ENCODE assay signal across 11 cellular contexts in genomic region chr11:46339816-46340215, GRCh38. TPM values are rescaled to one million over a fixed set of nuclear protein-coding genes. Genes with fewer than 3 reads are reported as not detected.
A peak's percentile ranks its signal among the peaks of the same experiment; 100 is the strongest.
DNase-seq lines count a peak whose midpoint lies in the region; ATAC-seq, FAIRE-seq and TF ChIP-seq lines count a peak whose summit lies in the region.
"Had no signal": no experiment of that assay in that cellular context is flagged by ENCODE, and none has a peak within 500 bp of the region (broad histone marks: within the 10 kb centered on the region; RNA-seq: fewer than 3 reads in every experiment).

No MANE protein-coding gene starts in this region.

- TF ChIP-seq EP300 in HepG2 (IDR thresholded peaks at IDR 0.05; ENCODE audit: low read depth in 2 of 2, low read length in 2 of 2) = no peak
- no peak for TF ChIP-seq EP300 in HepG2 (CRISPR knock-in tag; IDR thresholded peaks at IDR 0.05; ENCODE audit: borderline replicate concordance)

- WGBS in HepG2 (ENCODE audit: low lambda C conversion rate) = 50% methylated on average over 1 of the region's 2 CpGs
- WGBS in right lobe of liver (ENCODE audit: insufficient coverage, low coverage, low lambda C conversion rate, missing lambda C conversion rate) = 67% methylated on average over 1 of the region's 2 CpGs

- peaks cover 93% of the 10 kb centered on the region for H3K4me1 Mint-ChIP-seq in dendritic cell treated with granulocyte-macrophage colony-stimulating factor and Interleukin-4, amounts not matched to agents 40 ng/mL and 50 ng/mL, for 4 days (ENCODE audit: low read depth)

- peak overlapping the region; percentile 65 for H3K27ac Mint-ChIP-seq in dendritic cell treated with granulocyte-macrophage colony-stimulating factor and Interleukin-4, amounts not matched to agents 40 ng/mL and 50 ng/mL, for 4 days

- H3K79me2 ChIP-seq in HepG2 (ENCODE audit: insufficient read depth, low read length) = no peaks in the 10 kb centered on the region

- H3K4me1 ChIP-seq in HepG2 (ENCODE audit: insufficient read depth, low read length) (peaks cover 30% of the 10 kb centered on the region), right lobe of liver (no peaks in the 10 kb centered on the region), lower lobe of right lung (peaks cover 78% of the 10 kb centered on the region)

- ATAC-seq in HepG2 = peak; percentile 22; the same call in 2 of the 3 replicates
- ATAC-seq in right lobe of liver = no peak
- peak; percentile 26 to 35 for ATAC-seq in lower lobe of right lung
- no peak for ATAC-seq in HG03460 (IDR thresholded peaks at IDR 0.05; ENCODE audit: unreplicated experiment)
- ATAC-seq: activated T-cell treated with anti-CD3 and anti-CD28 coated beads, Interleukin-2, amount 50 U/mL, for 4 hours; Panc1 had no signal

- TF ChIP-seq RAD21 in HepG2 (CRISPR knock-in tag; IDR thresholded peaks at IDR 0.05) = no peak

- intact Hi-C loops in HepG2 (cut with micrococcal nuclease; ENCODE audit: unreplicated experiment) = no loop called here
- intact Hi-C loops in right lobe of liver (cut with DNase I) = no loop called here
- intact Hi-C loops in dendritic cell treated with granulocyte-macrophage colony-stimulating factor and Interleukin-4, amounts not matched to agents 40 ng/mL and 50 ng/mL, for 4 days (cut with micrococcal nuclease) = no loop called here
- intact Hi-C loops in lower lobe of right lung (cut with DNase I) = no loop called here

- TF ChIP-seq CTCF in HepG2 (CRISPR knock-in tag; IDR thresholded peaks at IDR 0.05) = no peak
- TF ChIP-seq CTCF in right lobe of liver (IDR thresholded peaks at IDR 0.05) = no peak
- no peak for TF ChIP-seq CTCF in lower lobe of right lung (IDR thresholded peaks at IDR 0.05)

- CTCF ChIA-PET in HepG2 (lab: Yijun Ruan, JAX; ENCODE audit: low intra/inter-chr PET ratio, low total read pairs) = no interaction called here

- H3K36me3 ChIP-seq in HepG2 (replicated peaks in 1 of 2; ENCODE audit: control insufficient read depth in 1 of 2, insufficient read depth in 2 of 2, low read length in 2 of 2) = no peaks in the 10 kb centered on the region
- H3K36me3 ChIP-seq in right lobe of liver = no peaks in the 10 kb centered on the region
- no peaks in the 10 kb centered on the region for H3K36me3 ChIP-seq in lower lobe of right lung

- H3K9me3 Mint-ChIP-seq in dendritic cell treated with granulocyte-macrophage colony-stimulating factor and Interleukin-4, amounts not matched to agents 40 ng/mL and 50 ng/mL, for 4 days = no peaks in the 10 kb centered on the region
- H3K9me3 Mint-ChIP-seq: activated T-cell treated with anti-CD3 and anti-CD28 coated beads, Interleukin-2, amount 50 U/mL, for 4 hours had no signal

- no peaks in the 10 kb centered on the region for H4K20me1 ChIP-seq in HepG2 (ENCODE audit: insufficient read depth, low read length)

- H3K27me3 ChIP-seq in HepG2 (ENCODE audit: control insufficient read depth in 1 of 2, insufficient read depth in 2 of 2, low read length in 2 of 2) = peaks cover 5 to 59% of the 10 kb centered on the region in 2 experiments
- no peaks in the 10 kb centered on the region for H3K27me3 ChIP-seq in right lobe of liver
- H3K27me3 ChIP-seq in lower lobe of right lung (ENCODE audit: low read depth) = no peaks in the 10 kb centered on the region

- in situ Hi-C loops in HepG2 (cut with HindIII; ENCODE audit: extremely low pct_ligation_motif_present, low pct_unique_long_range_greater_than_20kb) = no loop called here

- no peak overlapping the region for H2AFZ ChIP-seq in HepG2 (ENCODE audit: low read length)

- no peak overlapping the region for H3K4me3 Mint-ChIP-seq in dendritic cell treated with granulocyte-macrophage colony-stimulating factor and Interleukin-4, amounts not matched to agents 40 ng/mL and 50 ng/mL, for 4 days
- H3K4me3 Mint-ChIP-seq: activated T-cell treated with anti-CD3 and anti-CD28 coated beads, Interleukin-2, amount 50 U/mL, for 4 hours had no signal

- FAIRE-seq in HepG2 (lab: Jason Lieb, UNC) = no peak

- TF ChIP-seq POLR2A in HepG2 (IDR thresholded peaks at IDR 0.05; ENCODE audit: insufficient read depth in 1 of 2, low read depth in 2 of 2, low read length in 2 of 2) = no peak
- TF ChIP-seq POLR2A in right lobe of liver (IDR thresholded peaks at IDR 0.05) = no peak

- H3K27ac ChIP-seq in HepG2 (ENCODE audit: extremely low read length, insufficient read depth, low read length) = no peak overlapping the region
- H3K27ac ChIP-seq in right lobe of liver = no peak overlapping the region
- H3K27ac ChIP-seq in lower lobe of right lung = peak overlapping the region; percentile 78

- BruUV-seq in HepG2 (replicated peaks; lab: Mats Ljungman, UMichigan) = no TSS peak

- H3K9ac ChIP-seq in HepG2 (ENCODE audit: insufficient read depth, low read depth, low read length) = no peak overlapping the region

- DNase-seq in HepG2 (ENCODE audit: low spot score) (no peak), right lobe of liver (no peak), lower lobe of right lung (no peak), NCI-H1694 (lab: John Stamatoyannopoulos, UW) (no peak), islet precursor cell (no peak), NCI-H1436 (lab: John Stamatoyannopoulos, UW) (no peak)
- DNase-seq: activated T-cell treated with anti-CD3 and anti-CD28 coated beads, Interleukin-2, amount 50 U/mL, for 4 hours; stimulated activated CD4-positive, alpha-beta T cell treated with anti-CD3 and anti-CD28 coated beads, Interleukin-1b, Interleukin-23, amount 100 ng/mL, for 48 hours had no signal

- no peak overlapping the region for H3K4me2 ChIP-seq in HepG2 (ENCODE audit: low read depth, low read length)

- H3K9me3 ChIP-seq in HepG2 (ENCODE audit: low read length) = no peaks in the 10 kb centered on the region
- H3K9me3 ChIP-seq in right lobe of liver = no peaks in the 10 kb centered on the region
- no peaks in the 10 kb centered on the region for H3K9me3 ChIP-seq in lower lobe of right lung

- H3K27me3 Mint-ChIP-seq in dendritic cell treated with granulocyte-macrophage colony-stimulating factor and Interleukin-4, amounts not matched to agents 40 ng/mL and 50 ng/mL, for 4 days = peaks cover 13% of the 10 kb centered on the region

- H3K4me3 ChIP-seq in HepG2 (replicated peaks in 1 of 3; ENCODE audit: insufficient read depth in 1 of 3, low read depth in 2 of 3, low read length in 3 of 3) = no peak overlapping the region
- no peak overlapping the region for H3K4me3 ChIP-seq in right lobe of liver
- H3K4me3 ChIP-seq in lower lobe of right lung = no peak overlapping the region

- H3K36me3 Mint-ChIP-seq in dendritic cell treated with granulocyte-macrophage colony-stimulating factor and Interleukin-4, amounts not matched to agents 40 ng/mL and 50 ng/mL, for 4 days (ENCODE audit: low read depth) = no peaks in the 10 kb centered on the region

- POLR2A ChIA-PET in HepG2 (lab: Yijun Ruan, JAX) = no interaction called here

RNA-seq across cellular contexts. Expression of gene DGKZ, which starts 7.4 kb away (rescaled TPM):
- total RNA-seq in HepG2 (2016; rRNA removed; fragmentation: Illumina TruSeq; extraction: Trizol) (14.6 and 20.7 TPM in 2 replicates), right lobe of liver (10 to 100 TPM; 10.7 to 57.9 (median 16.0) TPM), lower lobe of right lung (55.3 TPM)
- 11.9 and 13.2 TPM in 2 replicates for total RNA-seq in HepG2 (2016; cell fraction: cytosol; rRNA removed; fragmentation: Illumina TruSeq; extraction: Trizol; ENCODE audit: low read depth)
- total RNA-seq in HepG2 (2016; cell fraction: insoluble cytoplasmic fraction; rRNA removed; fragmentation: Illumina TruSeq; extraction: Trizol) = 11.6 and 19.8 TPM in 2 replicates
- 26.9 and 29.6 TPM in 2 replicates for total RNA-seq in HepG2 (2016; cell fraction: membrane; rRNA removed; fragmentation: Illumina TruSeq; extraction: Trizol)
- 18.5 and 22.1 TPM in 2 replicates for total RNA-seq in HepG2 (2016; cell fraction: nucleus; rRNA removed; fragmentation: Illumina TruSeq; extraction: Trizol)
- polyA plus RNA-seq in HepG2 (2011; rRNA removed) = 15.8 and 17.6 TPM in 2 replicates
- polyA plus RNA-seq in HepG2 (2011; cell fraction: cytosol; rRNA removed) = 8.8 and 15.2 TPM in 2 replicates
- polyA plus RNA-seq in HepG2 (2011; cell fraction: nucleus; rRNA removed) = 108 and 162 TPM in 2 replicates
- 11.6 and 19.4 TPM in 2 replicates for polyA plus RNA-seq in HepG2 (2012)
- polyA plus RNA-seq in HepG2 (2016; cell fraction: cytosol; fragmentation: Illumina TruSeq; extraction: Trizol; ENCODE audit: low read depth) = 18.6 and 18.8 TPM in 2 replicates
- polyA plus RNA-seq in HepG2 (2016; cell fraction: insoluble cytoplasmic fraction; fragmentation: Illumina TruSeq; extraction: Trizol; ENCODE audit: low read depth) = 21.9 and 30.3 TPM in 2 replicates
- polyA plus RNA-seq in HepG2 (2016; cell fraction: membrane; fragmentation: Illumina TruSeq; extraction: Trizol; ENCODE audit: low read depth) = 44.5 and 49.9 TPM in 2 replicates
- polyA plus RNA-seq in HepG2 (2016; cell fraction: nucleus; fragmentation: Illumina TruSeq; extraction: Trizol; ENCODE audit: insufficient read depth, low read depth) = 65.9 and 71.9 TPM in 2 replicates
- 43.2 and 71.9 TPM in 2 replicates for polyA minus RNA-seq in HepG2 (2011; rRNA and poly(A)+ RNA removed; ENCODE audit: low replicate concordance)
- 12.3 and 14.8 TPM in 2 replicates for polyA minus RNA-seq in HepG2 (2011; cell fraction: cytosol; rRNA and poly(A)+ RNA removed)
- 15.9 and 16.9 TPM in 2 replicates for polyA minus RNA-seq in HepG2 (2011; cell fraction: nucleus; rRNA and poly(A)+ RNA removed)

RNA-seq across cellular contexts. Expression of gene MDK, which starts 41.7 kb away (rescaled TPM):
- total RNA-seq in HepG2 (2016; rRNA removed; fragmentation: Illumina TruSeq; extraction: Trizol) = 149 and 312 TPM in 2 replicates
- total RNA-seq in HepG2 (2016; cell fraction: cytosol; rRNA removed; fragmentation: Illumina TruSeq; extraction: Trizol; ENCODE audit: low read depth) = 310 and 356 TPM in 2 replicates
- total RNA-seq in HepG2 (2016; cell fraction: insoluble cytoplasmic fraction; rRNA removed; fragmentation: Illumina TruSeq; extraction: Trizol) = 138 and 308 TPM in 2 replicates
- total RNA-seq in HepG2 (2016; cell fraction: membrane; rRNA removed; fragmentation: Illumina TruSeq; extraction: Trizol) = 284 and 347 TPM in 2 replicates
- total RNA-seq in HepG2 (2016; cell fraction: nucleus; rRNA removed; fragmentation: Illumina TruSeq; extraction: Trizol) = 197 and 254 TPM in 2 replicates
- polyA plus RNA-seq in HepG2 (2011; rRNA removed) = 355 and 407 TPM in 2 replicates
- 510 and 850 TPM in 2 replicates for polyA plus RNA-seq in HepG2 (2011; cell fraction: cytosol; rRNA removed)
- 205 and 210 TPM in 2 replicates for polyA plus RNA-seq in HepG2 (2011; cell fraction: nucleus; rRNA removed)
- 127 and 170 TPM in 2 replicates for polyA plus RNA-seq in HepG2 (2012)
- polyA plus RNA-seq in HepG2 (2016; cell fraction: cytosol; fragmentation: Illumina TruSeq; extraction: Trizol; ENCODE audit: low read depth) = 699 and 772 TPM in 2 replicates
- 298 and 351 TPM in 2 replicates for polyA plus RNA-seq in HepG2 (2016; cell fraction: insoluble cytoplasmic fraction; fragmentation: Illumina TruSeq; extraction: Trizol; ENCODE audit: low read depth)
- 584 and 631 TPM in 2 replicates for polyA plus RNA-seq in HepG2 (2016; cell fraction: membrane; fragmentation: Illumina TruSeq; extraction: Trizol; ENCODE audit: low read depth)
- 829 and 892 TPM in 2 replicates for polyA plus RNA-seq in HepG2 (2016; cell fraction: nucleus; fragmentation: Illumina TruSeq; extraction: Trizol; ENCODE audit: insufficient read depth, low read depth)
- 1.3 and 126 TPM in 2 replicates for polyA minus RNA-seq in HepG2 (2011; rRNA and poly(A)+ RNA removed; ENCODE audit: low replicate concordance)
- 66.8 and 86.0 TPM in 2 replicates for polyA minus RNA-seq in HepG2 (2011; cell fraction: cytosol; rRNA and poly(A)+ RNA removed)
- polyA minus RNA-seq in HepG2 (2011; cell fraction: nucleus; rRNA and poly(A)+ RNA removed) = 18.5 and 19.3 TPM in 2 replicates
- total RNA-seq in right lobe of liver = 1 to 10 TPM in 5 of 6 experiments, under 1 TPM in 1; 0.35 to 6.4 (median 4.2) TPM
- 26.1 TPM for total RNA-seq in lower lobe of right lung

RNA-seq across cellular contexts. Expression of gene CHRM4, which starts 51.8 kb away (rescaled TPM):
- 0.13 TPM in 1 of 2 replicates, not detected in the other for total RNA-seq in HepG2 (2016; rRNA removed; fragmentation: Illumina TruSeq; extraction: Trizol)
- not detected in 2 replicates for total RNA-seq in HepG2 (2016; cell fraction: cytosol; rRNA removed; fragmentation: Illumina TruSeq; extraction: Trizol; ENCODE audit: low read depth)
- 0.11 TPM in 1 of 2 replicates, not detected in the other for total RNA-seq in HepG2 (2016; cell fraction: insoluble cytoplasmic fraction; rRNA removed; fragmentation: Illumina TruSeq; extraction: Trizol)
- 0.15 TPM in 1 of 2 replicates, not detected in the other for total RNA-seq in HepG2 (2016; cell fraction: membrane; rRNA removed; fragmentation: Illumina TruSeq; extraction: Trizol)
- total RNA-seq in HepG2 (2016; cell fraction: nucleus; rRNA removed; fragmentation: Illumina TruSeq; extraction: Trizol) = 0.25 TPM in 1 of 2 replicates, not detected in the other
- polyA plus RNA-seq in HepG2 (2011; rRNA removed) = 0.21 and 0.22 TPM in 2 replicates
- 0.12 and 0.19 TPM in 2 replicates for polyA plus RNA-seq in HepG2 (2011; cell fraction: cytosol; rRNA removed)
- 0.43 and 0.85 TPM in 2 replicates for polyA plus RNA-seq in HepG2 (2011; cell fraction: nucleus; rRNA removed)
- 0.27 TPM in 1 of 2 replicates, not detected in the other for polyA plus RNA-seq in HepG2 (2012)
- 0.08 TPM in 1 of 2 replicates, not detected in the other for polyA plus RNA-seq in HepG2 (2016; cell fraction: cytosol; fragmentation: Illumina TruSeq; extraction: Trizol; ENCODE audit: low read depth)
- polyA plus RNA-seq in HepG2 (2016; cell fraction: insoluble cytoplasmic fraction; fragmentation: Illumina TruSeq; extraction: Trizol; ENCODE audit: low read depth) = 0.15 TPM in 1 of 2 replicates, not detected in the other
- 0.21 TPM in 1 of 2 replicates, not detected in the other for polyA plus RNA-seq in HepG2 (2016; cell fraction: membrane; fragmentation: Illumina TruSeq; extraction: Trizol; ENCODE audit: low read depth)
- polyA plus RNA-seq in HepG2 (2016; cell fraction: nucleus; fragmentation: Illumina TruSeq; extraction: Trizol; ENCODE audit: insufficient read depth, low read depth) = 0.41 TPM in 1 of 2 replicates, not detected in the other
- polyA minus RNA-seq in HepG2 (2011; rRNA and poly(A)+ RNA removed; ENCODE audit: low replicate concordance) = 0.58 and 0.90 TPM in 2 replicates
- polyA minus RNA-seq in HepG2 (2011; cell fraction: cytosol; rRNA and poly(A)+ RNA removed) = not detected in 2 replicates
- 0.50 and 0.52 TPM in 2 replicates for polyA minus RNA-seq in HepG2 (2011; cell fraction: nucleus; rRNA and poly(A)+ RNA removed)
- not detected for total RNA-seq in right lobe of liver
- not detected for total RNA-seq in lower lobe of right lung

Comparison
In these comparisons a context has a peak if more than half of its experiments do, and no peak if none do; other contexts are left out.
1. ATAC-seq: peak in HepG2 (single experiment) and lower lobe of right lung (2 of 2); none in right lobe of liver (0 of 4) and HG03460 (single experiment).